Comparison of ENCODE assay signal across 11 cellular contexts in genomic region chr14:75875958-75876357, GRCh38.
A peak's percentile ranks its signal among the peaks of the same experiment; 100 is the strongest.
DNase-seq lines count a peak whose midpoint lies in the region; ATAC-seq and TF ChIP-seq lines count a peak whose summit lies in the region.
"Had no signal": no experiment of that assay in that cellular context is flagged by ENCODE, and none has a peak within 500 bp of the region (broad histone marks: within the 10 kb centered on the region; RNA-seq: fewer than 3 reads in every experiment).

No MANE protein-coding gene starts in this region.

- no peak overlapping the region for H3K4me3 ChIP-seq in GM06990 (replicated peaks; ENCODE audit: low read depth, low read length)
- H3K4me3 ChIP-seq: BLaER1, SJSA1 had no signal

- intact Hi-C loops in activated T-helper 1 cell treated with anti-CD3 and anti-CD28 coated beads, Interleukin-12 subunit alpha, Interleukin-12 subunit beta, Interleukin-2, Interleukin-4 antibody, amounts not matched to agents 30 ng/mL and 10 ng/mL and 1 ng/mL, durations not matched to agents 14 hours and 24 hours and 36 hours (cut with micrococcal nuclease) = no loop called here
- intact Hi-C loops in head of caudate nucleus (cut with DNase I) = no loop called here

- ATAC-seq in GM19438 (IDR thresholded peaks at IDR 0.05; ENCODE audit: low read depth, unreplicated experiment) (peak; percentile 96), HG03060 (IDR thresholded peaks at IDR 0.05; ENCODE audit: low read depth, unreplicated experiment) (peak; percentile 81)

- peaks cover 41% of the 10 kb centered on the region for H3K4me1 Mint-ChIP-seq in activated T-helper 1 cell treated with anti-CD3 and anti-CD28 coated beads, Interleukin-12 subunit alpha, Interleukin-12 subunit beta, Interleukin-2, Interleukin-4 antibody, amounts not matched to agents 30 ng/mL and 10 ng/mL and 1 ng/mL, durations not matched to agents 14 hours and 24 hours and 36 hours (ENCODE audit: low read depth)

- H3K9me3 Mint-ChIP-seq in activated T-helper 1 cell treated with anti-CD3 and anti-CD28 coated beads, Interleukin-12 subunit alpha, Interleukin-12 subunit beta, Interleukin-2, Interleukin-4 antibody, amounts not matched to agents 30 ng/mL and 10 ng/mL and 1 ng/mL, durations not matched to agents 14 hours and 24 hours and 36 hours = no peaks in the 10 kb centered on the region

- DNase-seq in GM06990 (ENCODE audit: extremely low read depth, insufficient read length) = peak; percentile 32
- no peak for DNase-seq in activated T-helper 1 cell treated with anti-CD3 and anti-CD28 coated beads, Interleukin-12 subunit alpha, Interleukin-12 subunit beta, Interleukin-2, Interleukin-4 antibody, amounts not matched to agents 30 ng/mL and 10 ng/mL and 1 ng/mL, durations not matched to agents 14 hours and 24 hours and 36 hours (ENCODE audit: low spot score)
- no peak for DNase-seq in head of caudate nucleus
- no peak for DNase-seq in inferior parietal cortex (ENCODE audit: extremely low spot score)
- DNase-seq in NCI-H1105 (lab: John Stamatoyannopoulos, UW) = no peak
- DNase-seq in NOMO-1 treated with dmso at 0.1 percent for 144 hours (lab: John Stamatoyannopoulos, UW; ENCODE audit: unreplicated experiment) = no peak
- DNase-seq: activated naive CD4-positive, alpha-beta T cell treated with Interleukin-2 at 50 U/mL for 16 hours had no signal

- no peaks in the 10 kb centered on the region for H3K27me3 ChIP-seq in GM06990 (replicated peaks; ENCODE audit: control insufficient read depth, insufficient read depth, low read length)
- H3K27me3 ChIP-seq: BLaER1, SJSA1 had no signal

- H3K27me3 Mint-ChIP-seq in activated T-helper 1 cell treated with anti-CD3 and anti-CD28 coated beads, Interleukin-12 subunit alpha, Interleukin-12 subunit beta, Interleukin-2, Interleukin-4 antibody, amounts not matched to agents 30 ng/mL and 10 ng/mL and 1 ng/mL, durations not matched to agents 14 hours and 24 hours and 36 hours (ENCODE audit: insufficient read depth) = no peaks in the 10 kb centered on the region

- H3K27ac Mint-ChIP-seq in activated T-helper 1 cell treated with anti-CD3 and anti-CD28 coated beads, Interleukin-12 subunit alpha, Interleukin-12 subunit beta, Interleukin-2, Interleukin-4 antibody, amounts not matched to agents 30 ng/mL and 10 ng/mL and 1 ng/mL, durations not matched to agents 14 hours and 24 hours and 36 hours = peak overlapping the region; percentile 13

- no peak for TF ChIP-seq CTCF in GM06990 (IDR thresholded peaks at IDR 0.05; ENCODE audit: insufficient read depth, low read length, poor library complexity, severe bottlenecking)

- no peak overlapping the region for H3K4me3 Mint-ChIP-seq in activated T-helper 1 cell treated with anti-CD3 and anti-CD28 coated beads, Interleukin-12 subunit alpha, Interleukin-12 subunit beta, Interleukin-2, Interleukin-4 antibody, amounts not matched to agents 30 ng/mL and 10 ng/mL and 1 ng/mL, durations not matched to agents 14 hours and 24 hours and 36 hours

- H3K36me3 ChIP-seq in GM06990 (ENCODE audit: control insufficient read depth, insufficient read depth, low read length) = no peaks in the 10 kb centered on the region
- H3K36me3 ChIP-seq: SJSA1 had no signal

- peaks cover 8% of the 10 kb centered on the region for H3K36me3 Mint-ChIP-seq in activated T-helper 1 cell treated with anti-CD3 and anti-CD28 coated beads, Interleukin-12 subunit alpha, Interleukin-12 subunit beta, Interleukin-2, Interleukin-4 antibody, amounts not matched to agents 30 ng/mL and 10 ng/mL and 1 ng/mL, durations not matched to agents 14 hours and 24 hours and 36 hours (ENCODE audit: low read depth)
